ENCODE assay signal across 9 cellular contexts in the genomic region with DNA sequence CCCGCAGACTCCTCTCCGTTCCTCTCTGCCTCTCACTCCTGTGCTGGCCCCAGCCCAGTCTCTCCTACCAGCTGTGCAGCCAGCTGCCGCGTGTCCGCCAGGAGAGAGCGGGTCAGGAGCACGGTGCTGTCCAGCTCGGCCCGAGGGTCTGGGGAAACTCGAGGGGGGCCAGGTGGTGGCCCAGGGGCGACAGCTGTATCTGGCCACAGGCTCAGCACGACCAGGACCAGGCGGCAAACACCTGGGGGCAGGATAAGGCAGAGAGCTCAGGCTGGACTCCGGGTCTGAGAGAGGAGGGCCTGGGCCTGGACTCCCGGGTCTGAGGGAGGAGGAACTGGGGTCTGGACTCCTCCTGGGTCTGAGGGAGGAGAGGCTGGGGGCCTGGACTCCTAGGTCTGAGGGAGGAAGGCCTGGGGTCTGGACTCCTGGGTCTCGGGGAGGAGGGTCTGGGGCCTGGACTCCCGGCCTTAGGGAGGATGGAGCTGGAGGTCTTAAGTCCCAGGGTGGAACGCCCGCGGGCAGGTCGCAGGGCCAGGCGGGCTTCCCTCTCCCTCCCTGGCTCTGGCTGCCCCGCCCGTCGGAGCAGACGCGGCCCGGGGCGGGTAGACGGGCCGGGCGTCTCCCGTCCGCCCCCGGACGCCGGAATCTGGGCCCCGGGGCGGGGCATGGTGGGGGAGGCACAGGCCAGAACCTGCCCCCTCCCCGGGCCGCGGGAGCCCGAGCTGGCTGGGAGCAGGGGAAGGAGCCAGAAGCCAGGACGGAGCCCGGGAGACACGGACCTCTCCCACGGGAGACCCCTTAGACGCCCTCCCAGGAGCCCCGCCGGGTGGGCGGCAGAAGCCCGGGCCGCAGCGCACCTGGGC. TPM values are rescaled to one million over a fixed set of nuclear protein-coding genes. Genes with fewer than 3 reads are reported as not detected.
A peak's percentile ranks its signal among the peaks of the same experiment; 100 is the strongest.
DNase-seq lines count a peak whose midpoint lies in the region; ATAC-seq and TF ChIP-seq lines count a peak whose summit lies in the region.
"Had no signal": no experiment of that assay in that cellular context is flagged by ENCODE, and none has a peak within 500 bp of the region (broad histone marks: within the 10 kb centered on the region; RNA-seq: fewer than 3 reads in every experiment).

No MANE protein-coding gene starts in this region.

- H3K27me3 Mint-ChIP-seq in T-helper 2 cell treated with Interferon-gamma antibody and Interleukin-4, amounts not matched to agents 5 μg/mL and 100 μg/mL, for 36 hours (ENCODE audit: low read depth): peaks cover 48% of the 10 kb centered on the region

- DNase-seq in T-helper 2 cell treated with Interferon-gamma antibody and Interleukin-4, amounts not matched to agents 5 μg/mL and 100 μg/mL, for 36 hours (ENCODE audit: low spot score): peak; percentile 29
- DNase-seq in T-helper 2 cell (no peak), SJSA1 (ENCODE audit: low read depth in 1 of 2, low spot score in 2 of 2) (peak; percentile 62 to 71), foreskin keratinocyte (no peak), SW 1271 (lab: John Stamatoyannopoulos, UW) (no peak), OCI-M2 (lab: John Stamatoyannopoulos, UW; ENCODE audit: unreplicated experiment) (no peak), cerebellar nuclear complex (lab: John Stamatoyannopoulos, UW) (no peak)
- DNase-seq: DND-41 had no signal

- H3K4me3 Mint-ChIP-seq in T-helper 2 cell treated with Interferon-gamma antibody and Interleukin-4, amounts not matched to agents 5 μg/mL and 100 μg/mL, for 36 hours: no peak overlapping the region

- H3K4me2 ChIP-seq in skeletal muscle satellite cell (ENCODE audit: low read length): peak overlapping the region; percentile 83

- peak overlapping the region; percentile 65 for H3K9ac ChIP-seq in skeletal muscle satellite cell (ENCODE audit: low read depth, low read length)

- ATAC-seq in foreskin keratinocyte: peak; percentile 19

- H3K4me1 Mint-ChIP-seq in T-helper 2 cell treated with Interferon-gamma antibody and Interleukin-4, amounts not matched to agents 5 μg/mL and 100 μg/mL, for 36 hours (ENCODE audit: low read depth): no peaks in the 10 kb centered on the region

- TF ChIP-seq CTCF in foreskin keratinocyte (conservative IDR thresholded peaks at IDR 0.05): no peak

- H3K4me1 ChIP-seq in SJSA1 (replicated peaks): peaks cover 64% of the 10 kb centered on the region
- H3K4me1 ChIP-seq in foreskin keratinocyte: no peaks in the 10 kb centered on the region
- peaks cover 33% of the 10 kb centered on the region for H3K4me1 ChIP-seq in skeletal muscle satellite cell (ENCODE audit: control insufficient read depth, insufficient read depth, low read length)

- peak overlapping the region; percentile 32; the same call in 1 of the 2 replicates for H3K27ac ChIP-seq in SJSA1
- peak overlapping the region; percentile 55 for H3K27ac ChIP-seq in foreskin keratinocyte

- peak overlapping the region; percentile 88 for H3K4me3 ChIP-seq in SJSA1
- peak overlapping the region; percentile 70 for H3K4me3 ChIP-seq in skeletal muscle satellite cell (ENCODE audit: low read length)

- no peak overlapping the region for H3K27ac Mint-ChIP-seq in T-helper 2 cell treated with Interferon-gamma antibody and Interleukin-4, amounts not matched to agents 5 μg/mL and 100 μg/mL, for 36 hours

- no peaks in the 10 kb centered on the region for H3K9me3 Mint-ChIP-seq in T-helper 2 cell treated with Interferon-gamma antibody and Interleukin-4, amounts not matched to agents 5 μg/mL and 100 μg/mL, for 36 hours

- peaks cover 52% of the 10 kb centered on the region for H3K36me3 ChIP-seq in SJSA1
- H3K36me3 ChIP-seq in skeletal muscle satellite cell (ENCODE audit: insufficient read depth, low read length): no peaks in the 10 kb centered on the region

- no peaks in the 10 kb centered on the region for H3K9me3 ChIP-seq in SJSA1 (replicated peaks)
- no peaks in the 10 kb centered on the region for H3K9me3 ChIP-seq in skeletal muscle satellite cell (replicated peaks; ENCODE audit: low read length)

- H3K36me3 Mint-ChIP-seq in T-helper 2 cell treated with Interferon-gamma antibody and Interleukin-4, amounts not matched to agents 5 μg/mL and 100 μg/mL, for 36 hours (ENCODE audit: low read depth): no peaks in the 10 kb centered on the region

- H3K27me3 ChIP-seq in SJSA1 (replicated peaks): no peaks in the 10 kb centered on the region
- H3K27me3 ChIP-seq in foreskin keratinocyte: peaks cover 26% of the 10 kb centered on the region
- H3K27me3 ChIP-seq in skeletal muscle satellite cell (ENCODE audit: control insufficient read depth, insufficient read depth, low read length): no peaks in the 10 kb centered on the region

RNA-seq across cellular contexts. Expression of gene IL11, which starts 1.3 kb away (rescaled TPM):
- total RNA-seq in SJSA1 (2014; rRNA removed; shearing (Covaris generic)): 116 and 141 TPM in 2 replicates
- total RNA-seq in foreskin keratinocyte: 3.7 and 5.8 TPM in 2 replicates
- polyA plus RNA-seq in foreskin keratinocyte: 4.1 and 5.4 TPM in 2 replicates
- total RNA-seq in skeletal muscle satellite cell (2012; rRNA removed): 1.0 and 6.8 TPM in 2 replicates

RNA-seq across cellular contexts. Expression of gene GARIN5B, which starts 5.9 kb away (rescaled TPM):
- 0.03 TPM in 1 of 2 replicates, not detected in the other for total RNA-seq in SJSA1 (2014; rRNA removed; shearing (Covaris generic))
- total RNA-seq in foreskin keratinocyte: 0.03 TPM in 1 of 2 replicates, not detected in the other
- not detected in 2 replicates for polyA plus RNA-seq in foreskin keratinocyte
- under 0.01 TPM in 1 of 2 replicates, not detected in the other for total RNA-seq in skeletal muscle satellite cell (2012; rRNA removed)

RNA-seq across cellular contexts. Expression of gene TMEM190, which starts 7.7 kb away (rescaled TPM):
- total RNA-seq in SJSA1 (2014; rRNA removed; shearing (Covaris generic)): not detected in 2 replicates
- not detected in 2 replicates for total RNA-seq in foreskin keratinocyte
- polyA plus RNA-seq in foreskin keratinocyte: not detected in 2 replicates
- not detected in 2 replicates for total RNA-seq in skeletal muscle satellite cell (2012; rRNA removed)

RNA-seq across cellular contexts. Expression of gene COX6B2, which starts 14.4 kb away (rescaled TPM):
- 0.11 TPM in 1 of 2 replicates, not detected in the other for total RNA-seq in SJSA1 (2014; rRNA removed; shearing (Covaris generic))
- total RNA-seq in foreskin keratinocyte: 0.92 and 2.4 TPM in 2 replicates
- polyA plus RNA-seq in foreskin keratinocyte: 1.8 and 2.8 TPM in 2 replicates
- not detected in 2 replicates for total RNA-seq in skeletal muscle satellite cell (2012; rRNA removed)

RNA-seq across cellular contexts. Expression of gene TMEM238, which starts 15.2 kb away (rescaled TPM):
- total RNA-seq in SJSA1 (2014; rRNA removed; shearing (Covaris generic)): not detected in 2 replicates
- total RNA-seq in foreskin keratinocyte: 1.4 and 1.5 TPM in 2 replicates
- 1.5 and 1.8 TPM in 2 replicates for polyA plus RNA-seq in foreskin keratinocyte
- not detected in 2 replicates for total RNA-seq in skeletal muscle satellite cell (2012; rRNA removed)

Comparison
In these comparisons a context has a peak if more than half of its experiments do, and no peak if none do; other contexts are left out.
1. DNase-seq: peak in T-helper 2 cell treated with Interferon-gamma antibody and Interleukin-4, amounts not matched to agents 5 μg/mL and 100 μg/mL, for 36 hours (single experiment) and SJSA1 (2 of 2); none in T-helper 2 cell (0 of 5), foreskin keratinocyte (0 of 2), SW 1271 (0 of 2), OCI-M2 (single experiment) and cerebellar nuclear complex (0 of 2).
2. RNA of gene IL11, which starts 1.3 kb away (total RNA-seq): 116 to 141 TPM in SJSA1; 3.7 to 5.8 TPM in foreskin keratinocyte; every median in the first group is over 10 times any median in the second.